11 cellular contexts compared by ENCODE assay signal in the genomic region with DNA sequence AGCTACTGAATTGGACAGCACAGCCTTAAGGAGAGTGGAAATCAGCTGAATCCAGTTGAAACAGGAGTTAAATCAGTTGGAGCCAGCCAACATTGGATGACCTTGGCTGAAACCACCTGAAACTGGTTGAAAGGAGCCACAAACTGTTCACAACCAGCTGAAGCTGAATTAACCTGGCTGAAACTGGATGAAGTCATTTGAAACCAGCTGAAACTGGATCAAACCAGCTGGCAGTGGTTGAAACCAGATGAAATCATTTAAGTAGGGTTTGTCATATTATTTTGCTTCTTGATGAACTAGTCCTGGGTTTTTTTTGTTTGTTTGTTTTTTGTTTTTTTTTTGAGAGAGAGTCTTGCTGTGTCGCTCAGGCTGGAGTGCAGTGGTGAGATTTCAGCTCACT. TPM values are rescaled to one million over a fixed set of nuclear protein-coding genes. Genes with fewer than 3 reads are reported as not detected.
"Had no signal": no experiment of that assay in that cellular context is flagged by ENCODE, and none has a peak within 500 bp of the region (broad histone marks: within the 10 kb centered on the region; RNA-seq: fewer than 3 reads in every experiment).

No MANE protein-coding gene starts in this region.

RNA-seq across cellular contexts. Expression of a gene that starts 15.3 kb away (rescaled TPM):
- total RNA-seq: activated CD4-positive, alpha-beta T cell treated with anti-CD3 and anti-CD28 coated beads, Interleukin-2, amount 10 ng/mL, durations not matched to agents 24 days and 14 days; activated naive CD8-positive, alpha-beta T cell treated with anti-CD3 and anti-CD28 coated beads for 36 hours; ascending aorta; cardiac muscle cell; chondrocyte; colonic mucosa; NCI-H460; Peyer's patch; Right ventricle myocardium inferior; T-cell; T-helper 17 cell had no signal
